Comparison of ENCODE assay signal across 8 cellular contexts in genomic region chr4:169810325-169811323, GRCh38. TPM values are rescaled to one million over a fixed set of nuclear protein-coding genes. Genes with fewer than 3 reads are reported as not detected.
DNase-seq lines count a peak whose midpoint lies in the region; ATAC-seq and TF ChIP-seq lines count a peak whose summit lies in the region.

No MANE protein-coding gene starts in this region.

- in situ Hi-C loops in astrocyte of the spinal cord (cut with HindIII; ENCODE audit: low sequenced_read_pairs), result no loop called here

- DNase-seq in AG09309 (ENCODE audit: low read depth) (peak; percentile 60), GM10266 (ENCODE audit: extremely low spot score) (peak; percentile 64), NCI-H460 (ENCODE audit: extremely low read depth, low read depth) (peak; percentile 66), astrocyte of the spinal cord (ENCODE audit: low read depth, low spot score) (peak; percentile 83), iPS-NIHi7 (ENCODE audit: extremely low spot score) (peak; percentile 74)
- no peak for DNase-seq in stimulated activated naive CD8-positive, alpha-beta T cell treated with anti-CD3 and anti-CD28 coated beads, Interleukin-15, Interleukin-2, amounts not matched to agents 100 U/mL and 50 U/mL, for 24 hours
- no peak for DNase-seq in NK-92 treated with Interleukin-12 subunit alpha and Interleukin-12 subunit beta, amount 100 ng/mL, for 24 hours (lab: John Stamatoyannopoulos, UW)

- TF ChIP-seq CTCF in AG09309 (IDR thresholded peaks at IDR 0.05; ENCODE audit: control insufficient read depth, insufficient read depth, low read depth, low read length, missing control alignments) (peak; percentile 76), GM10266 (IDR thresholded peaks at IDR 0.05; ENCODE audit: control insufficient read depth, insufficient read depth, low read depth, missing control alignments) (peak; percentile 68), astrocyte of the spinal cord (IDR thresholded peaks at IDR 0.05; ENCODE audit: low read depth, low read length) (peak; percentile 80)

- H3K4me3 ChIP-seq in AG09309 (ENCODE audit: control insufficient read depth, low read depth, low read length) (no peak overlapping the region), astrocyte of the spinal cord (ENCODE audit: low read depth, low read length) (no peak overlapping the region)

- peak; percentile 70 for ATAC-seq in HG03342 (IDR thresholded peaks at IDR 0.05; ENCODE audit: unreplicated experiment)
- peak; percentile 43 for ATAC-seq in stimulated activated naive CD8-positive, alpha-beta T cell treated with anti-CD3 and anti-CD28 coated beads, Interleukin-15, Interleukin-2, amounts not matched to agents 100 U/mL and 50 U/mL, for 24 hours

RNA-seq across cellular contexts. Expression of gene HPF1, which starts 52.9 kb away (rescaled TPM):
- total RNA-seq in NCI-H460 (2014; rRNA removed; shearing (Covaris generic)), result 24.9 and 25.5 TPM in 2 replicates
- 19.6 and 32.9 TPM in 2 replicates for polyA plus RNA-seq in NCI-H460 (2014; cell fraction: nucleus; rRNA removed)

Comparison
In these comparisons a context has a peak if more than half of its experiments do, and no peak if none do; other contexts are left out.
1. DNase-seq: peak in AG09309 (single experiment), GM10266 (single experiment), NCI-H460 (single experiment), astrocyte of the spinal cord (single experiment) and iPS-NIHi7 (single experiment); none in stimulated activated naive CD8-positive, alpha-beta T cell treated with anti-CD3 and anti-CD28 coated beads, Interleukin-15, Interleukin-2, amounts not matched to agents 100 U/mL and 50 U/mL, for 24 hours (single experiment) and NK-92 treated with Interleukin-12 subunit alpha and Interleukin-12 subunit beta, amount 100 ng/mL, for 24 hours (single experiment).
2. Peak in every context shown above with its lines, with median percentiles within 50 percentile points of each other: CTCF ChIP-seq.